ENCODE assay signal across 8 cellular contexts in genomic region chr21:26169611-26170470, GRCh38. TPM values are rescaled to one million over a fixed set of nuclear protein-coding genes. Genes with fewer than 3 reads are reported as not detected.
DNase-seq lines count a peak whose midpoint lies in the region; ATAC-seq and TF ChIP-seq lines count a peak whose summit lies in the region.

No MANE protein-coding gene starts in this region.

- peak; percentile 39 for ATAC-seq in GM21447 (IDR thresholded peaks at IDR 0.05; ENCODE audit: unreplicated experiment)

- H2AFZ ChIP-seq in neural progenitor cell (replicated peaks): peak overlapping the region; percentile 82

- H3K36me3 ChIP-seq in Peyer's patch (no peaks in the 10 kb centered on the region), neural progenitor cell (no peaks in the 10 kb centered on the region), tibial nerve (no peaks in the 10 kb centered on the region)

- peak overlapping the region; percentile 76 for H3K9ac ChIP-seq in neural progenitor cell

- H3K27me3 ChIP-seq in Peyer's patch (no peaks in the 10 kb centered on the region), neural progenitor cell (peaks cover 10% of the 10 kb centered on the region), tibial nerve (no peaks in the 10 kb centered on the region)

- intact Hi-C loops in activated naive CD4-positive, alpha-beta T cell treated with anti-CD3 and anti-CD28 coated beads for 36 hours (cut with micrococcal nuclease): loop anchor here (1.0 to 10.0 kb wide), 10 partner anchors 100 to 775 kb away; no protein-coding TSS in a partner anchor

- H3F3A ChIP-seq in neural progenitor cell (ENCODE audit: low read depth): peaks cover 19% of the 10 kb centered on the region

- peaks cover 24% of the 10 kb centered on the region for H3K4me1 Mint-ChIP-seq in activated naive CD4-positive, alpha-beta T cell treated with anti-CD3 and anti-CD28 coated beads for 36 hours (ENCODE audit: low read depth)
- peaks cover 48% of the 10 kb centered on the region for H3K4me1 Mint-ChIP-seq in neural progenitor cell

- CTCF ChIA-PET in activated naive CD4-positive, alpha-beta T cell treated with anti-CD3 and anti-CD28 coated beads for 36 hours (lab: Charles Lee): interaction anchor here (0.6 to 2.7 kb wide), 10 partner anchors 11 to 379 kb away, joined by 3 to 28 read pairs (median 4); no protein-coding TSS in a partner anchor

- DNase-seq in Caki2 (ENCODE audit: low read depth) (peak; percentile 65), HT1080 (ENCODE audit: low read depth) (peak; percentile 57), Peyer's patch (peak; percentile 21 to 85 (median 71)), germinal center (ENCODE audit: low spot score) (peak; percentile 36), neural progenitor cell (ENCODE audit: low spot score) (peak; percentile 77), tibial nerve (ENCODE audit: low spot score in 2 of 2) (peak; percentile 15 to 51)
- DNase-seq in activated naive CD4-positive, alpha-beta T cell treated with anti-CD3 and anti-CD28 coated beads for 36 hours: peak; percentile 43

- in situ Hi-C loops in Caki2 (cut with HindIII; ENCODE audit: low pct_unique_long_range_greater_than_20kb, low sequenced_read_pairs): loop anchor here (25.0 kb wide), 1 partner anchor 283 kb away; no protein-coding TSS in a partner anchor

- H3K27ac ChIP-seq in Peyer's patch (peak overlapping the region; percentile 72 to 86 (median 84)), neural progenitor cell (peak overlapping the region; percentile 80), tibial nerve (peak overlapping the region; percentile 84 to 95 (median 90))

- peak in 1 of 2 donors; percentile 43 for TF ChIP-seq POLR2A in Peyer's patch (IDR thresholded peaks at IDR 0.05)
- TF ChIP-seq POLR2A in tibial nerve (IDR thresholded peaks at IDR 0.05): no peak

- H4K20me1 ChIP-seq in neural progenitor cell (ENCODE audit: low read depth): peaks cover 37% of the 10 kb centered on the region

- peak overlapping the region; percentile 90 for H3K4me3 Mint-ChIP-seq in activated naive CD4-positive, alpha-beta T cell treated with anti-CD3 and anti-CD28 coated beads for 36 hours
- peak overlapping the region; percentile 99 for H3K4me3 Mint-ChIP-seq in neural progenitor cell

- H3K9me3 ChIP-seq in Peyer's patch: no peaks in the 10 kb centered on the region
- no peaks in the 10 kb centered on the region for H3K9me3 ChIP-seq in neural progenitor cell (ENCODE audit: low read depth)
- H3K9me3 ChIP-seq in tibial nerve: no peaks in the 10 kb centered on the region

- H3K4me2 ChIP-seq in neural progenitor cell: peak overlapping the region; percentile 86

- H3K4me1 ChIP-seq in Peyer's patch (peaks cover 0 to 10% (median 0%) of the 10 kb centered on the region in 4 donors), neural progenitor cell (peaks cover 37% of the 10 kb centered on the region), tibial nerve (peaks cover 0 to 40% (median 14%) of the 10 kb centered on the region in 4 donors)

- H3K36me3 Mint-ChIP-seq in activated naive CD4-positive, alpha-beta T cell treated with anti-CD3 and anti-CD28 coated beads for 36 hours (ENCODE audit: low read depth): peaks cover 7% of the 10 kb centered on the region
- peaks cover 6% of the 10 kb centered on the region for H3K36me3 Mint-ChIP-seq in neural progenitor cell

- peak in 1 of 2 donors; percentile 62 for TF ChIP-seq EP300 in tibial nerve (IDR thresholded peaks at IDR 0.05)

- no peaks in the 10 kb centered on the region for H3K27me3 Mint-ChIP-seq in activated naive CD4-positive, alpha-beta T cell treated with anti-CD3 and anti-CD28 coated beads for 36 hours (ENCODE audit: low read depth)
- H3K27me3 Mint-ChIP-seq in neural progenitor cell (ENCODE audit: insufficient read depth, low read depth): peaks cover 9% of the 10 kb centered on the region

- H3K9me3 Mint-ChIP-seq in activated naive CD4-positive, alpha-beta T cell treated with anti-CD3 and anti-CD28 coated beads for 36 hours: no peaks in the 10 kb centered on the region
- H3K9me3 Mint-ChIP-seq in neural progenitor cell: peaks cover 2% of the 10 kb centered on the region

- H3K79me2 ChIP-seq in neural progenitor cell (ENCODE audit: low read depth): peaks cover 57% of the 10 kb centered on the region

- peak overlapping the region; percentile 62 to 89 (median 84) for H3K4me3 ChIP-seq in Peyer's patch
- peak overlapping the region; percentile 98 for H3K4me3 ChIP-seq in neural progenitor cell
- H3K4me3 ChIP-seq in tibial nerve: peak overlapping the region; percentile 72 to 99 (median 82)

- peak overlapping the region; percentile 66 for H3K27ac Mint-ChIP-seq in activated naive CD4-positive, alpha-beta T cell treated with anti-CD3 and anti-CD28 coated beads for 36 hours
- H3K27ac Mint-ChIP-seq in neural progenitor cell: no peak overlapping the region

- 0 to 1% methylated on average over 70 to 73 of the region's 80 CpGs for WGBS in tibial nerve, 2 donors

- TF ChIP-seq CTCF in Peyer's patch (IDR thresholded peaks at IDR 0.05) (no peak), neural progenitor cell (IDR thresholded peaks at IDR 0.05) (peak; percentile 17), tibial nerve (IDR thresholded peaks at IDR 0.05) (no peak)

RNA-seq across cellular contexts. Expression of gene APP, which starts 0.7 kb away (rescaled TPM):
- total RNA-seq in Caki2 (2014; rRNA removed; shearing (Covaris generic); ENCODE audit: low replicate concordance): 808 and 842 TPM in 2 replicates
- 181 and 235 TPM in 2 replicates for total RNA-seq in HT1080 (2014; rRNA removed; shearing (Covaris generic))
- polyA plus RNA-seq in HT1080 (2015; cell fraction: cytosol; rRNA removed): 379 and 459 TPM in 2 replicates
- 1,237 and 1,428 TPM in 2 replicates for polyA plus RNA-seq in HT1080 (2015; cell fraction: nucleus; rRNA removed)
- total RNA-seq in Peyer's patch (100 to 1,000 TPM; 209 to 297 (median 240) TPM), neural progenitor cell (ENCODE audit: low replicate concordance) (292 and 306 TPM in 2 replicates), tibial nerve (100 to 1,000 TPM; 271 to 327 (median 293) TPM)
- total RNA-seq in activated naive CD4-positive, alpha-beta T cell treated with anti-CD3 and anti-CD28 coated beads for 36 hours: 10 to 100 TPM; 60.6 to 61.1 TPM

Comparison
In these comparisons a context has a peak if more than half of its experiments do, and no peak if none do; other contexts are left out.
1. Peak in every context shown above with its lines: DNase-seq, ATAC-seq, H3K4me3 ChIP-seq and H3K27ac ChIP-seq.